Comparison of ENCODE assay signal across 9 cellular contexts in the genomic region with DNA sequence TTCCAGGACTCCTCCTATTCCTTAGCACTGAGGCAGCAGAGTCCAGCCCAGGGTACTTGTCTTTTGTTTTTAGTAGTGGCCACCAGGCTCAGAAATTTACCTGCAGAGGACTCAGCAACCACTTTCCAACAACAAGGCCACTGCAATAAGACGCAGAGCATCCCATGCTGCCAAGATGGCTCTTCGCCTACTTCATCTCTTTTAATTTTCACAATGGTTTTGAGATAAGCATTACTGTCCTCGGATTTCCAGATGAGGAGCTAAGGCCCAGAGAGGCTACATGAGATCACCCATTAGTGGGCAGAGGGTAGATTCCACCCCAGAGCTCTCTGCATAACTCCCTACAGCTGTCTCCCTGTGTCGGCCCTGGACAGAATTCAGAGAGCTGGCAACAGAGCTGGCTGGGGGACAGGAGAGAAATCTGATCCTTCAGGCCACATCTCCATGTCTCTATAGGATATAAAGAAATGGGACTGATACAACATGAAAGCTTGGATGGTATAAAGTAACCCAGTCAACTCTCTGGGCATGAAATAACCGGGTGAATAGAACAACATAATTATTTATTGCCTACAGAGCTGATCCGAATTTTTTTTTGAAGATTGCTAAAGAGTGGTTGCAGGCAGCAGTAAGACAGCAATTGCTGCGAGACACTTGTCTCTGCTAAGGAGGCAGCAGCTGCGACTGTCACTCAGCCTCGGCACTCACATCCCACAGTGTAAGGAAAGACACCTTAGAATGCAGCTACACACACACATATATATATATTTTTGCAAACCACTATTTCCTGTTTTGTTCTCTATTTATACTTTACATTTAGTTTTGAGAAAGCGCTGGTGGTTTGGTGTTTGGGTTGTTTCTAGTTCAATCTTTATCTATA. TPM values are rescaled to one million over a fixed set of nuclear protein-coding genes. Genes with fewer than 3 reads are reported as not detected.
DNase-seq lines count a peak whose midpoint lies in the region; ATAC-seq and TF ChIP-seq lines count a peak whose summit lies in the region.
"Had no signal": no experiment of that assay in that cellular context is flagged by ENCODE, and none has a peak within 500 bp of the region (broad histone marks: within the 10 kb centered on the region; RNA-seq: fewer than 3 reads in every experiment).

No MANE protein-coding gene starts in this region.

- ATAC-seq in GM18511 (IDR thresholded peaks at IDR 0.05; ENCODE audit: unreplicated experiment) (peak; percentile 82), GM23338 (no peak), mucosa of descending colon (peak; percentile 67), HG03045 (IDR thresholded peaks at IDR 0.05; ENCODE audit: unreplicated experiment) (no peak), HG03442 (IDR thresholded peaks at IDR 0.05; ENCODE audit: unreplicated experiment) (no peak), left cardiac atrium (no peak)
- ATAC-seq: left ventricle myocardium superior had no signal

- no peak overlapping the region for H3K4me3 Mint-ChIP-seq in GM23338

- H3K36me3 ChIP-seq in GM23338 (ENCODE audit: insufficient read depth) (no peaks in the 10 kb centered on the region), mucosa of descending colon (ENCODE audit: low read depth) (no peaks in the 10 kb centered on the region)

- H3F3A ChIP-seq in GM23338 (replicated peaks; ENCODE audit: low read depth) = no peaks in the 10 kb centered on the region

- intact Hi-C loops in mucosa of descending colon (cut with DNase I, micrococcal nuclease) (no loop called here), left cardiac atrium (cut with DNase I) (no loop called here)

- H3K27me3 ChIP-seq in GM23338 (ENCODE audit: insufficient read depth) = no peaks in the 10 kb centered on the region

- H3K4me1 Mint-ChIP-seq in GM23338 = peaks cover 5% of the 10 kb centered on the region; the same call in 1 of the 3 replicates

- H3K27ac ChIP-seq in GM23338 (ENCODE audit: low read depth) = no peak overlapping the region

- H3K9me3 ChIP-seq in mucosa of descending colon = no peaks in the 10 kb centered on the region

- H2AFZ ChIP-seq in GM23338 = 0 out of 2 replicates have a peak overlapping the region, but pooled peaks have one; percentile 29

- H3K36me3 Mint-ChIP-seq in GM23338 (ENCODE audit: low read depth) = no peaks in the 10 kb centered on the region

- DNase-seq in GM23338 (ENCODE audit: low spot score) = no peak
- peak; percentile 19 for DNase-seq in NCI-H2227 (lab: John Stamatoyannopoulos, UW; ENCODE audit: unreplicated experiment)
- DNase-seq in mucosa of descending colon = no peak
- DNase-seq in occipital lobe (lab: John Stamatoyannopoulos, UW) = no peak
- DNase-seq in left cardiac atrium = no peak
- DNase-seq: left ventricle myocardium superior had no signal

- no peak for TF ChIP-seq CTCF in GM23338 (conservative IDR thresholded peaks at IDR 0.05; ENCODE audit: low read depth in 2 of 2)
- no peak for TF ChIP-seq CTCF in mucosa of descending colon (IDR thresholded peaks at IDR 0.05)

- H3K9me3 Mint-ChIP-seq in GM23338 = no peaks in the 10 kb centered on the region; the same call in 2 of the 3 replicates

- H3K79me2 ChIP-seq in GM23338 (replicated peaks; ENCODE audit: insufficient read depth) = no peaks in the 10 kb centered on the region

- H3K4me3 ChIP-seq in GM23338 (no peak overlapping the region), mucosa of descending colon (no peak overlapping the region)

- H3K4me1 ChIP-seq in GM23338 (ENCODE audit: insufficient read depth) (no peaks in the 10 kb centered on the region), mucosa of descending colon (ENCODE audit: low read depth) (no peaks in the 10 kb centered on the region)

- no peaks in the 10 kb centered on the region for H3K9me2 ChIP-seq in GM23338 (ENCODE audit: insufficient read depth)

- no peak overlapping the region for H3K4me2 ChIP-seq in GM23338

- H4K20me1 ChIP-seq in GM23338 (replicated peaks; ENCODE audit: insufficient read depth) = no peaks in the 10 kb centered on the region

- no peaks in the 10 kb centered on the region for H3K27me3 Mint-ChIP-seq in GM23338 (ENCODE audit: insufficient read depth, low read depth, poor library complexity)

- H3K27ac Mint-ChIP-seq in GM23338 = peak overlapping the region; percentile 58; the same call in 1 of the 2 replicates

TF ChIP-seq in GM23338, 12 proteins besides CTCF, POLR2A, EP300 and RAD21:
- TF ChIP-seq ZNF114 (CRISPR knock-in tag; IDR thresholded peaks at IDR 0.05) = no peak

RNA-seq across cellular contexts. Expression of a gene that starts 37.2 kb away (rescaled TPM):
- total RNA-seq in GM23338 (2014; rRNA removed; shearing (Covaris generic)) = not detected in 2 replicates
- polyA plus RNA-seq in GM23338 (2016; fragmentation: Nextera tagmentation; extraction: Ambion mirVana) = not detected in 2 replicates
- total RNA-seq in mucosa of descending colon = 1 to 10 TPM; 1.4 to 4.2 (median 2.3) TPM
- total RNA-seq in occipital lobe = 0.16 TPM
- total RNA-seq in left cardiac atrium = 1 to 10 TPM in 1 of 2 donors, under 1 TPM in 1; 0.65 to 1.0 TPM

Comparison
In these comparisons a context has a peak if more than half of its experiments do, and no peak if none do; other contexts are left out.
1. ATAC-seq: peak in GM18511 (single experiment) and mucosa of descending colon (single experiment); none in GM23338 (single experiment), HG03045 (single experiment), HG03442 (single experiment) and left cardiac atrium (0 of 2).